ENCODE assay signal across 10 cellular contexts in the genomic region with DNA sequence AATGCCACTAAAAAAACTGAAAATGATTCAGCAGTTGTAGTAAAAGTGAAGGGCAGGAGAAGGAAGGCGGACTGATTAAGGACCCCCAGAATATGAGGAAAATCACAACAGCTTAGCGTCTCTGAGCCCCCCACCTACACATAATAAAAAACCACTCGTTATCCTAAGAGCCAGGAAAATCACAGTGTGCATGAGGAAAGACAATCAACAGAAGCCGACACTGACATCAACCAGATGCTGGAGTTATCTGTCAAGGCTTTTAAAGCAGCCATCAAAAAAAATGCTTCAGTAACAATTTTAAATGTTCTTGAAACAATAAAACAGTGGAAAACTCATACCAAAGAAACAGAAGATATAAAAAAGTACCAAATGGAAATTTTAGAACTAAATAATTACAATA. TPM values are rescaled to one million over a fixed set of nuclear protein-coding genes. Genes with fewer than 3 reads are reported as not detected.
"Had no signal": no experiment of that assay in that cellular context is flagged by ENCODE, and none has a peak within 500 bp of the region (broad histone marks: within the 10 kb centered on the region; RNA-seq: fewer than 3 reads in every experiment).

No MANE protein-coding gene starts in this region.

- H3K27ac ChIP-seq: GM23248, HL-60 had no signal

- ATAC-seq: HCT116, HepG2 had no signal

- H2AFZ ChIP-seq: GM23248 had no signal

- H3K4me3 ChIP-seq: GM23248, HAP-1 had no signal

- DNase-seq: GM23248, GOT3, H7, HFFc6 had no signal

- H3K9me3 ChIP-seq: HAP-1 had no signal

- H3K4me1 ChIP-seq: HAP-1 had no signal

- H3K9ac ChIP-seq: GM23248 had no signal

RNA-seq across cellular contexts. Expression of gene CXCR6, which starts 9.7 kb away (rescaled TPM):
- total RNA-seq: GM23248, H4, H7, HepG2, HFFc6, HT1080 had no signal
- polyA plus RNA-seq: GM23248, HepG2 had no signal

RNA-seq across cellular contexts. Expression of gene CCR9, which starts 47.2 kb away (rescaled TPM):
- total RNA-seq: GM23248, H4, H7, HepG2, HFFc6, HT1080 had no signal
- polyA plus RNA-seq: GM23248, HepG2 had no signal
